1 cellular context compared by ENCODE assay signal in genomic region chr19:55188620-55189019, GRCh38.
TF ChIP-seq lines count a peak whose summit lies in the region.

No MANE protein-coding gene starts in this region.

TF ChIP-seq in GM23338, 12 proteins besides CTCF, POLR2A, EP300 and RAD21:
- TF ChIP-seq ZNF462 (CRISPR knock-in tag; IDR thresholded peaks at IDR 0.05) (no peak), POLR2AphosphoS5 (IDR thresholded peaks at IDR 0.05; ENCODE audit: low read depth) (no peak), STAT1 (IDR thresholded peaks at IDR 0.05; ENCODE audit: unreplicated experiment) (no peak), REST (IDR thresholded peaks at IDR 0.05; ENCODE audit: unreplicated experiment) (no peak), ZNF331 (CRISPR knock-in tag; IDR thresholded peaks at IDR 0.05; ENCODE audit: low read depth) (no peak), ZNF114 (CRISPR knock-in tag; IDR thresholded peaks at IDR 0.05) (no peak), ETS1 (IDR thresholded peaks at IDR 0.05) (no peak), JUNB (IDR thresholded peaks at IDR 0.05; ENCODE audit: unreplicated experiment) (no peak), EZH2 (IDR thresholded peaks at IDR 0.05; ENCODE audit: low read depth, unreplicated experiment) (no peak), EZH2phosphoT487 (IDR thresholded peaks at IDR 0.05; ENCODE audit: unreplicated experiment) (no peak), CREB1 (CRISPR knock-in tag; IDR thresholded peaks at IDR 0.05; ENCODE audit: low read depth) (no peak), NANOG (IDR thresholded peaks at IDR 0.05; ENCODE audit: borderline replicate concordance) (no peak)
